9 cellular contexts compared by ENCODE assay signal in genomic region chr3:192570757-192571156, GRCh38.
DNase-seq lines count a peak whose midpoint lies in the region; ATAC-seq and TF ChIP-seq lines count a peak whose summit lies in the region.
"Had no signal": no experiment of that assay in that cellular context is flagged by ENCODE, and none has a peak within 500 bp of the region (broad histone marks: within the 10 kb centered on the region; RNA-seq: fewer than 3 reads in every experiment).

No MANE protein-coding gene starts in this region.

- no peak for ATAC-seq in activated T-cell treated with anti-CD3 and anti-CD28 coated beads, Interleukin-2, amount 50 U/mL, for 72 hours (replicated peaks in 1 of 2)
- no peak for ATAC-seq in memory B cell (ENCODE audit: low read depth)
- ATAC-seq in stimulated activated naive B cell treated with anti-CD40 and anti-IgM and Interleukin-4, amounts not matched to agents 10 μg/mL and 1 μg/mL and 100 μg/mL, for 72 hours (replicated peaks) = no peak

- H3K36me3 ChIP-seq in breast epithelium (no peaks in the 10 kb centered on the region), uterus (no peaks in the 10 kb centered on the region)

- intact Hi-C loops in breast epithelium (cut with DNase I; ENCODE audit: low total_unique reads) = no loop called here
- intact Hi-C loops in uterus (cut with DNase I; ENCODE audit: low total_unique reads) = no loop called here

- H3K27ac Mint-ChIP-seq in activated T-cell treated with anti-CD3 and anti-CD28 coated beads, Interleukin-2, amount 50 U/mL, for 72 hours = no peak overlapping the region
- no peak overlapping the region for H3K27ac Mint-ChIP-seq in memory B cell
- no peak overlapping the region for H3K27ac Mint-ChIP-seq in stimulated activated naive B cell treated with anti-CD40 and anti-IgM and Interleukin-4, amounts not matched to agents 10 μg/mL and 1 μg/mL and 100 μg/mL, for 72 hours
- H3K27ac Mint-ChIP-seq: CD4-positive, CD25-positive, alpha-beta regulatory T cell had no signal

- no peaks in the 10 kb centered on the region for H3K9me3 Mint-ChIP-seq in activated T-cell treated with anti-CD3 and anti-CD28 coated beads, Interleukin-2, amount 50 U/mL, for 72 hours
- no peaks in the 10 kb centered on the region for H3K9me3 Mint-ChIP-seq in memory B cell
- H3K9me3 Mint-ChIP-seq in stimulated activated naive B cell treated with anti-CD40 and anti-IgM and Interleukin-4, amounts not matched to agents 10 μg/mL and 1 μg/mL and 100 μg/mL, for 72 hours = peaks cover 0 to 1% of the 10 kb centered on the region in 2 donors

- TF ChIP-seq CTCF in breast epithelium (IDR thresholded peaks at IDR 0.05) = no peak
- TF ChIP-seq CTCF in uterus (IDR thresholded peaks at IDR 0.05) = no peak

- peak overlapping the region in 1 of 2 donors; percentile 45 for H3K27ac ChIP-seq in breast epithelium
- peak overlapping the region; percentile 43 to 54 for H3K27ac ChIP-seq in uterus

- H3K9me3 ChIP-seq in breast epithelium (no peaks in the 10 kb centered on the region), uterus (no peaks in the 10 kb centered on the region)

- peaks cover 36% of the 10 kb centered on the region for H3K27me3 Mint-ChIP-seq in activated T-cell treated with anti-CD3 and anti-CD28 coated beads, Interleukin-2, amount 50 U/mL, for 72 hours (ENCODE audit: low read depth)
- peaks cover 14% of the 10 kb centered on the region for H3K27me3 Mint-ChIP-seq in memory B cell
- H3K27me3 Mint-ChIP-seq in stimulated activated naive B cell treated with anti-CD40 and anti-IgM and Interleukin-4, amounts not matched to agents 10 μg/mL and 1 μg/mL and 100 μg/mL, for 72 hours = peaks cover 29 to 53% of the 10 kb centered on the region in 2 donors

- H3K36me3 Mint-ChIP-seq in activated T-cell treated with anti-CD3 and anti-CD28 coated beads, Interleukin-2, amount 50 U/mL, for 72 hours (ENCODE audit: insufficient read depth in 2 of 2) = no peaks in the 10 kb centered on the region
- no peaks in the 10 kb centered on the region for H3K36me3 Mint-ChIP-seq in memory B cell
- H3K36me3 Mint-ChIP-seq in stimulated activated naive B cell treated with anti-CD40 and anti-IgM and Interleukin-4, amounts not matched to agents 10 μg/mL and 1 μg/mL and 100 μg/mL, for 72 hours = no peaks in the 10 kb centered on the region
- H3K36me3 Mint-ChIP-seq: CD4-positive, CD25-positive, alpha-beta regulatory T cell had no signal

- peak overlapping the region; percentile 20 to 61 (median 51) for H3K4me3 ChIP-seq in breast epithelium
- H3K4me3 ChIP-seq in uterus = peak overlapping the region; percentile 32 to 36

- TF ChIP-seq POLR2A in breast epithelium (IDR thresholded peaks at IDR 0.05) (no peak), uterus (IDR thresholded peaks at IDR 0.05) (no peak)

- peaks cover 10% of the 10 kb centered on the region for H3K4me1 Mint-ChIP-seq in activated T-cell treated with anti-CD3 and anti-CD28 coated beads, Interleukin-2, amount 50 U/mL, for 72 hours (ENCODE audit: low read depth)
- peaks cover 8% of the 10 kb centered on the region for H3K4me1 Mint-ChIP-seq in memory B cell
- H3K4me1 Mint-ChIP-seq in stimulated activated naive B cell treated with anti-CD40 and anti-IgM and Interleukin-4, amounts not matched to agents 10 μg/mL and 1 μg/mL and 100 μg/mL, for 72 hours = peaks cover 5 to 9% of the 10 kb centered on the region in 2 donors

- H3K27me3 ChIP-seq in breast epithelium (no peaks in the 10 kb centered on the region), uterus (no peaks in the 10 kb centered on the region)

- H3K4me1 ChIP-seq in breast epithelium (no peaks in the 10 kb centered on the region), uterus (no peaks in the 10 kb centered on the region)

- no peak for DNase-seq in activated T-cell treated with anti-CD3 and anti-CD28 coated beads, Interleukin-2, amount 50 U/mL, for 72 hours
- DNase-seq in activated T-cell treated with anti-CD3 and anti-CD28 coated beads for 4 hours (no peak), breast epithelium (ENCODE audit: low spot score in 2 of 2) (no peak), memory B cell (ENCODE audit: low spot score in 2 of 2) (no peak), uterus (no peak), NCI-H1930 (lab: John Stamatoyannopoulos, UW) (no peak), NCI-H82 treated with DMSO at 0.1 percent for 48 hours (lab: John Stamatoyannopoulos, UW; ENCODE audit: unreplicated experiment) (no peak)
- no peak for DNase-seq in stimulated activated naive B cell treated with anti-CD40 and anti-IgM and Interleukin-4, amounts not matched to agents 10 μg/mL and 1 μg/mL and 100 μg/mL, for 72 hours

- peak overlapping the region; percentile 42 to 65 for H3K4me3 Mint-ChIP-seq in activated T-cell treated with anti-CD3 and anti-CD28 coated beads, Interleukin-2, amount 50 U/mL, for 72 hours
- peak overlapping the region; percentile 63 for H3K4me3 Mint-ChIP-seq in memory B cell
- no peak overlapping the region for H3K4me3 Mint-ChIP-seq in stimulated activated naive B cell treated with anti-CD40 and anti-IgM and Interleukin-4, amounts not matched to agents 10 μg/mL and 1 μg/mL and 100 μg/mL, for 72 hours

Comparison
In these comparisons a context has a peak if more than half of its experiments do, and no peak if none do; other contexts are left out.
1. H3K4me3 Mint-ChIP-seq: peak in activated T-cell treated with anti-CD3 and anti-CD28 coated beads, Interleukin-2, amount 50 U/mL, for 72 hours (2 of 2) and memory B cell (single experiment); none in stimulated activated naive B cell treated with anti-CD40 and anti-IgM and Interleukin-4, amounts not matched to agents 10 μg/mL and 1 μg/mL and 100 μg/mL, for 72 hours (0 of 2).